Comparison of ENCODE assay signal across 1 cellular context in genomic region chr6:31822038-31822821, GRCh38.
TF ChIP-seq lines count a peak whose summit lies in the region.

No MANE protein-coding gene starts in this region.

TF ChIP-seq in HepG2, 621 proteins besides CTCF, POLR2A, EP300 and RAD21 (continues in another document):
- peak; percentile 37; the same call in 1 of the 2 replicates for TF ChIP-seq THAP11 (CRISPR knock-in tag; IDR thresholded peaks at IDR 0.05)
- TF ChIP-seq, protein P1, sequence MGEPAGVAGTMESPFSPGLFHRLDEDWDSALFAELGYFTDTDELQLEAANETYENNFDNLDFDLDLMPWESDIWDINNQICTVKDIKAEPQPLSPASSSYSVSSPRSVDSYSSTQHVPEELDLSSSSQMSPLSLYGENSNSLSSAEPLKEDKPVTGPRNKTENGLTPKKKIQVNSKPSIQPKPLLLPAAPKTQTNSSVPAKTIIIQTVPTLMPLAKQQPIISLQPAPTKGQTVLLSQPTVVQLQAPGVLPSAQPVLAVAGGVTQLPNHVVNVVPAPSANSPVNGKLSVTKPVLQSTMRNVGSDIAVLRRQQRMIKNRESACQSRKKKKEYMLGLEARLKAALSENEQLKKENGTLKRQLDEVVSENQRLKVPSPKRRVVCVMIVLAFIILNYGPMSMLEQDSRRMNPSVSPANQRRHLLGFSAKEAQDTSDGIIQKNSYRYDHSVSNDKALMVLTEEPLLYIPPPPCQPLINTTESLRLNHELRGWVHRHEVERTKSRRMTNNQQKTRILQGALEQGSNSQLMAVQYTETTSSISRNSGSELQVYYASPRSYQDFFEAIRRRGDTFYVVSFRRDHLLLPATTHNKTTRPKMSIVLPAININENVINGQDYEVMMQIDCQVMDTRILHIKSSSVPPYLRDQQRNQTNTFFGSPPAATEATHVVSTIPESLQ (CRISPR knock-in tag; conservative IDR thresholded peaks at IDR 0.05), result no peak
- TF ChIP-seq ZNF232 (CRISPR knock-in tag; IDR thresholded peaks at IDR 0.05; ENCODE audit: borderline replicate concordance), result no peak
- no peak for TF ChIP-seq HOXA9 (CRISPR knock-in tag; IDR thresholded peaks at IDR 0.05; ENCODE audit: borderline replicate concordance)
- peak; percentile 36; the same call in 1 of the 2 replicates for TF ChIP-seq CEBPB (IDR thresholded peaks at IDR 0.05; ENCODE audit: borderline replicate concordance, low read depth, low read length)
- TF ChIP-seq NFE2L2 (IDR thresholded peaks at IDR 0.05; ENCODE audit: low read length), result peak; percentile 96
- TF ChIP-seq, protein P2, sequence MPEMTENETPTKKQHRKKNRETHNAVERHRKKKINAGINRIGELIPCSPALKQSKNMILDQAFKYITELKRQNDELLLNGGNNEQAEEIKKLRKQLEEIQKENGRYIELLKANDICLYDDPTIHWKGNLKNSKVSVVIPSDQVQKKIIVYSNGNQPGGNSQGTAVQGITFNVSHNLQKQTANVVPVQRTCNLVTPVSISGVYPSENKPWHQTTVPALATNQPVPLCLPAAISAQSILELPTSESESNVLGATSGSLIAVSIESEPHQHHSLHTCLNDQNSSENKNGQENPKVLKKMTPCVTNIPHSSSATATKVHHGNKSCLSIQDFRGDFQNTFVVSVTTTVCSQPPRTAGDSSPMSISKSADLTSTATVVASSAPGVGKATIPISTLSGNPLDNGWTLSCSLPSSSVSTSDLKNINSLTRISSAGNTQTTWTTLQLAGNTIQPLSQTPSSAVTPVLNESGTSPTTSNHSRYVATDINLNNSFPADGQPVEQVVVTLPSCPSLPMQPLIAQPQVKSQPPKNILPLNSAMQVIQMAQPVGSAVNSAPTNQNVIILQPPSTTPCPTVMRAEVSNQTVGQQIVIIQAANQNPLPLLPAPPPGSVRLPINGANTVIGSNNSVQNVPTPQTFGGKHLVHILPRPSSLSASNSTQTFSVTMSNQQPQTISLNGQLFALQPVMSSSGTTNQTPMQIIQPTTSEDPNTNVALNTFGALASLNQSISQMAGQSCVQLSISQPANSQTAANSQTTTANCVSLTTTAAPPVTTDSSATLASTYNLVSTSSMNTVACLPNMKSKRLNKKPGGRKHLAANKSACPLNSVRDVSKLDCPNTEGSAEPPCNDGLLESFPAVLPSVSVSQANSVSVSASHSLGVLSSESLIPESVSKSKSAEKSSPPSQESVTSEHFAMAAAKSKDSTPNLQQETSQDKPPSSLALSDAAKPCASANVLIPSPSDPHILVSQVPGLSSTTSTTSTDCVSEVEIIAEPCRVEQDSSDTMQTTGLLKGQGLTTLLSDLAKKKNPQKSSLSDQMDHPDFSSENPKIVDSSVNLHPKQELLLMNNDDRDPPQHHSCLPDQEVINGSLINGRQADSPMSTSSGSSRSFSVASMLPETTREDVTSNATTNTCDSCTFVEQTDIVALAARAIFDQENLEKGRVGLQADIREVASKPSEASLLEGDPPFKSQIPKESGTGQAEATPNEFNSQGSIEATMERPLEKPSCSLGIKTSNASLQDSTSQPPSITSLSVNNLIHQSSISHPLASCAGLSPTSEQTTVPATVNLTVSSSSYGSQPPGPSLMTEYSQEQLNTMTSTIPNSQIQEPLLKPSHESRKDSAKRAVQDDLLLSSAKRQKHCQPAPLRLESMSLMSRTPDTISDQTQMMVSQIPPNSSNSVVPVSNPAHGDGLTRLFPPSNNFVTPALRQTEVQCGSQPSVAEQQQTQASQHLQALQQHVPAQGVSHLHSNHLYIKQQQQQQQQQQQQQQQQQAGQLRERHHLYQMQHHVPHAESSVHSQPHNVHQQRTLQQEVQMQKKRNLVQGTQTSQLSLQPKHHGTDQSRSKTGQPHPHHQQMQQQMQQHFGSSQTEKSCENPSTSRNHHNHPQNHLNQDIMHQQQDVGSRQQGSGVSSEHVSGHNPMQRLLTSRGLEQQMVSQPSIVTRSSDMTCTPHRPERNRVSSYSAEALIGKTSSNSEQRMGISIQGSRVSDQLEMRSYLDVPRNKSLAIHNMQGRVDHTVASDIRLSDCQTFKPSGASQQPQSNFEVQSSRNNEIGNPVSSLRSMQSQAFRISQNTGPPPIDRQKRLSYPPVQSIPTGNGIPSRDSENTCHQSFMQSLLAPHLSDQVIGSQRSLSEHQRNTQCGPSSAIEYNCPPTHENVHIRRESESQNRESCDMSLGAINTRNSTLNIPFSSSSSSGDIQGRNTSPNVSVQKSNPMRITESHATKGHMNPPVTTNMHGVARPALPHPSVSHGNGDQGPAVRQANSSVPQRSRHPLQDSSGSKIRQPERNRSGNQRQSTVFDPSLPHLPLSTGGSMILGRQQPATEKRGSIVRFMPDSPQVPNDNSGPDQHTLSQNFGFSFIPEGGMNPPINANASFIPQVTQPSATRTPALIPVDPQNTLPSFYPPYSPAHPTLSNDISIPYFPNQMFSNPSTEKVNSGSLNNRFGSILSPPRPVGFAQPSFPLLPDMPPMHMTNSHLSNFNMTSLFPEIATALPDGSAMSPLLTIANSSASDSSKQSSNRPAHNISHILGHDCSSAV (CRISPR knock-in tag; IDR thresholded peaks at IDR 0.05; ENCODE audit: borderline replicate concordance), result no peak
- TF ChIP-seq JUN (CRISPR knock-in tag; IDR thresholded peaks at IDR 0.05), result peak; percentile 43; the same call in 1 of the 2 replicates
- TF ChIP-seq, protein P3, sequence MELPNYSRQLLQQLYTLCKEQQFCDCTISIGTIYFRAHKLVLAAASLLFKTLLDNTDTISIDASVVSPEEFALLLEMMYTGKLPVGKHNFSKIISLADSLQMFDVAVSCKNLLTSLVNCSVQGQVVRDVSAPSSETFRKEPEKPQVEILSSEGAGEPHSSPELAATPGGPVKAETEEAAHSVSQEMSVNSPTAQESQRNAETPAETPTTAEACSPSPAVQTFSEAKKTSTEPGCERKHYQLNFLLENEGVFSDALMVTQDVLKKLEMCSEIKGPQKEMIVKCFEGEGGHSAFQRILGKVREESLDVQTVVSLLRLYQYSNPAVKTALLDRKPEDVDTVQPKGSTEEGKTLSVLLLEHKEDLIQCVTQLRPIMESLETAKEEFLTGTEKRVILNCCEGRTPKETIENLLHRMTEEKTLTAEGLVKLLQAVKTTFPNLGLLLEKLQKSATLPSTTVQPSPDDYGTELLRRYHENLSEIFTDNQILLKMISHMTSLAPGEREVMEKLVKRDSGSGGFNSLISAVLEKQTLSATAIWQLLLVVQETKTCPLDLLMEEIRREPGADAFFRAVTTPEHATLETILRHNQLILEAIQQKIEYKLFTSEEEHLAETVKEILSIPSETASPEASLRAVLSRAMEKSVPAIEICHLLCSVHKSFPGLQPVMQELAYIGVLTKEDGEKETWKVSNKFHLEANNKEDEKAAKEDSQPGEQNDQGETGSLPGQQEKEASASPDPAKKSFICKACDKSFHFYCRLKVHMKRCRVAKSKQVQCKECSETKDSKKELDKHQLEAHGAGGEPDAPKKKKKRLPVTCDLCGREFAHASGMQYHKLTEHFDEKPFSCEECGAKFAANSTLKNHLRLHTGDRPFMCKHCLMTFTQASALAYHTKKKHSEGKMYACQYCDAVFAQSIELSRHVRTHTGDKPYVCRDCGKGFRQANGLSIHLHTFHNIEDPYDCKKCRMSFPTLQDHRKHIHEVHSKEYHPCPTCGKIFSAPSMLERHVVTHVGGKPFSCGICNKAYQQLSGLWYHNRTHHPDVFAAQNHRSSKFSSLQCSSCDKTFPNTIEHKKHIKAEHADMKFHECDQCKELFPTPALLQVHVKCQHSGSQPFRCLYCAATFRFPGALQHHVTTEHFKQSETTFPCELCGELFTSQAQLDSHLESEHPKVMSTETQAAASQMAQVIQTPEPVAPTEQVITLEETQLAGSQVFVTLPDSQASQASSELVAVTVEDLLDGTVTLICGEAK (IDR thresholded peaks at IDR 0.05), result no peak
- TF ChIP-seq, protein P3 (CRISPR knock-in tag; IDR thresholded peaks at IDR 0.05), result 0 out of 2 replicates have a peak, but pooled peaks have one; percentile 24
- TF ChIP-seq RARG (CRISPR knock-in tag; IDR thresholded peaks at IDR 0.05; ENCODE audit: low read depth), result no peak
- no peak for TF ChIP-seq NFIC (IDR thresholded peaks at IDR 0.05; ENCODE audit: low read length)
- no peak for TF ChIP-seq ZBTB1 (CRISPR knock-in tag; IDR thresholded peaks at IDR 0.05; ENCODE audit: borderline replicate concordance)
- TF ChIP-seq XBP1 (CRISPR knock-in tag; IDR thresholded peaks at IDR 0.05), result no peak
- no peak for TF ChIP-seq ADNP (CRISPR knock-in tag; IDR thresholded peaks at IDR 0.05)
- TF ChIP-seq AKAP8 (CRISPR knock-in tag; IDR thresholded peaks at IDR 0.05), result no peak
- TF ChIP-seq ZSCAN21 (CRISPR knock-in tag; IDR thresholded peaks at IDR 0.05; ENCODE audit: borderline replicate concordance), result no peak; the same call in 1 of the 2 replicates
- TF ChIP-seq ZNF354B (CRISPR knock-in tag; IDR thresholded peaks at IDR 0.05), result no peak
- no peak for TF ChIP-seq PCBP2 (optimal IDR thresholded peaks at IDR 0.05; ENCODE audit: low read depth, low read length, poor library complexity, severe bottlenecking)
- TF ChIP-seq RBM39 (IDR thresholded peaks at IDR 0.05; ENCODE audit: low read depth, low read length, poor library complexity, severe bottlenecking), result no peak
- TF ChIP-seq MXD4 (CRISPR knock-in tag; IDR thresholded peaks at IDR 0.05), result peak; percentile 74; the same call in 1 of the 2 replicates
- no peak for TF ChIP-seq ZBTB49 (CRISPR knock-in tag; IDR thresholded peaks at IDR 0.05; ENCODE audit: borderline replicate concordance)
- no peak for TF ChIP-seq RCOR2 (CRISPR knock-in tag; IDR thresholded peaks at IDR 0.05)
- TF ChIP-seq SRF (IDR thresholded peaks at IDR 0.05; ENCODE audit: low read depth, low read length), result no peak
- no peak for TF ChIP-seq TOE1 (CRISPR knock-in tag; IDR thresholded peaks at IDR 0.05)
- TF ChIP-seq ZNF143 (CRISPR knock-in tag; IDR thresholded peaks at IDR 0.05), result no peak
- no peak for TF ChIP-seq ZNF484 (CRISPR knock-in tag; IDR thresholded peaks at IDR 0.05; ENCODE audit: borderline replicate concordance, low read depth)
- no peak for TF ChIP-seq ZNF549 (CRISPR knock-in tag; IDR thresholded peaks at IDR 0.05)
- TF ChIP-seq ZSCAN22 (CRISPR knock-in tag; IDR thresholded peaks at IDR 0.05), result no peak
- no peak for TF ChIP-seq ZKSCAN8 (CRISPR knock-in tag; IDR thresholded peaks at IDR 0.05; ENCODE audit: borderline replicate concordance)
- TF ChIP-seq PREB (CRISPR knock-in tag; IDR thresholded peaks at IDR 0.05), result no peak
- TF ChIP-seq RXRA (CRISPR knock-in tag; IDR thresholded peaks at IDR 0.05), result 0 out of 2 replicates have a peak, but pooled peaks have one; percentile 46
- no peak for TF ChIP-seq ZBTB7A (CRISPR knock-in tag; IDR thresholded peaks at IDR 0.05)
- no peak for TF ChIP-seq TBP (CRISPR knock-in tag; IDR thresholded peaks at IDR 0.05)
- no peak for TF ChIP-seq FOXA1 (IDR thresholded peaks at IDR 0.05)
- no peak for TF ChIP-seq FOXA1 (CRISPR knock-in tag; IDR thresholded peaks at IDR 0.05)
- TF ChIP-seq ZNF781 (CRISPR knock-in tag; IDR thresholded peaks at IDR 0.05; ENCODE audit: borderline replicate concordance, not compliant biosample characterization), result peak; percentile 26
- TF ChIP-seq GFI1 (CRISPR knock-in tag; IDR thresholded peaks at IDR 0.05; ENCODE audit: borderline replicate concordance), result no peak
- TF ChIP-seq POLR2AphosphoS2 (IDR thresholded peaks at IDR 0.05; ENCODE audit: low read depth, low read length), result no peak
- TF ChIP-seq KAT8 (CRISPR knock-in tag; IDR thresholded peaks at IDR 0.05), result no peak; the same call in 1 of the 2 replicates
